In the genomic region with DNA sequence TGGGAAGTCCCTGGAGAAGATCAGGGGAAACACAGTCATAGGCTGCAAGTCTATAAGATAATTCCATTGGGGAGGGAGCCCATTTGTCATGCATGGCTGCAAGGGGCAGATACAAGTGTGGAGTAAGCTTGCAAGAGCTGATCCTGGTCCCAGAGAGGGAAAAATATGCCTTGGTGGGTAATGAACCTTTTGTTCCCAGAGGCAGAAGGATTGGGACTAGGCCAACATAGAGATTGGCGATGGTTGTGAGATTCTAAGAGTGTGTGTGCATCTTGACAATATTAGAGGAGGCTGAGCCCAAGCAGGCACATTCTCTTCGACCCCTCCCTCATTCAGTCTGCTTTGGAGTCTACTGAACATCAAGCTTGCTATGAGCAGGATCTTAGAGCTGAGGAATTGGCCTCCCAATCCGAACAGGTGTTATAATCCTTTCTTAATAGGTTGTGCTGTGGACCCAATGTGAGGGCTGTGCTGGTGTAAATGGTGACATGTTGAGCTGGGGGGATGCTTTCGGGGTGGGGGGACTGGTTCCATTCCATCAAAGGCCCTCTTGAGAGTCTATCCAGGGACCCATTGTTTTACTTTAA, we compare ENCODE assay signal across 24 cellular contexts. TPM values are rescaled to one million over a fixed set of nuclear protein-coding genes. Genes with fewer than 3 reads are reported as not detected.
DNase-seq lines count a peak whose midpoint lies in the region; ATAC-seq and TF ChIP-seq lines count a peak whose summit lies in the region.
"Had no signal": no experiment of that assay in that cellular context is flagged by ENCODE, and none has a peak within 500 bp of the region (broad histone marks: within the 10 kb centered on the region; RNA-seq: fewer than 3 reads in every experiment).

No MANE protein-coding gene starts in this region.

- peaks cover 69 to 91% (median 80%) of the 10 kb centered on the region in 4 donors for H3K4me1 Mint-ChIP-seq in CD4-positive, alpha-beta memory T cell
- H3K4me1 Mint-ChIP-seq in activated CD4-positive, alpha-beta memory T cell treated with anti-CD3 and anti-CD28 coated beads, Interleukin-2, amount 10 ng/mL, durations not matched to agents 7 days and 5 days = peaks cover 73% of the 10 kb centered on the region
- H3K4me1 Mint-ChIP-seq in naive thymus-derived CD4-positive, alpha-beta T cell = peaks cover 73 to 90% (median 87%) of the 10 kb centered on the region in 7 donors
- peaks cover 22% of the 10 kb centered on the region for H3K4me1 Mint-ChIP-seq in endodermal cell

- ATAC-seq in naive thymus-derived CD4-positive, alpha-beta T cell = no peak
- ATAC-seq in HG02938 (IDR thresholded peaks at IDR 0.05; ENCODE audit: unreplicated experiment) = no peak
- ATAC-seq: sciatic nerve, SK-N-SH treated with all-trans-retinoic acid at 6 μM for 48 hours had no signal

- 90 to 93% methylated on average over 2 to 4 of the region's 4 CpGs for WGBS in endodermal cell (ENCODE audit: insufficient coverage in 1 of 2, insufficient read length in 1 of 2), 2 experiments

- CTCF ChIA-PET in CD4-positive, alpha-beta memory T cell (lab: Charles Lee; ENCODE audit: partially characterized antibody) = no interaction called here
- CTCF ChIA-PET in activated CD4-positive, alpha-beta memory T cell treated with anti-CD3 and anti-CD28 coated beads, Interleukin-2, amount 10 ng/mL, durations not matched to agents 7 days and 5 days (lab: Charles Lee) = interaction anchor here (0.6 to 5.6 kb wide), 2 partner anchors 173 to 1134 kb away, joined by 5 to 41 read pairs; no protein-coding TSS in a partner anchor
- CTCF ChIA-PET in naive thymus-derived CD4-positive, alpha-beta T cell (lab: Charles Lee) = no interaction called here

- H3K9me3 Mint-ChIP-seq in CD4-positive, alpha-beta memory T cell = peaks cover 0 to 2% (median 0%) of the 10 kb centered on the region in 8 donors
- H3K9me3 Mint-ChIP-seq in activated CD4-positive, alpha-beta memory T cell treated with anti-CD3 and anti-CD28 coated beads, Interleukin-2, amount 10 ng/mL, durations not matched to agents 7 days and 5 days = no peaks in the 10 kb centered on the region
- H3K9me3 Mint-ChIP-seq in naive thymus-derived CD4-positive, alpha-beta T cell = peaks cover 0 to 4% (median 0%) of the 10 kb centered on the region in 11 donors
- H3K9me3 Mint-ChIP-seq in endodermal cell = no peaks in the 10 kb centered on the region

- no peaks in the 10 kb centered on the region for H3K27me3 ChIP-seq in CD4-positive, alpha-beta memory T cell (ENCODE audit: insufficient read depth, low read length)
- H3K27me3 ChIP-seq in naive thymus-derived CD4-positive, alpha-beta T cell (ENCODE audit: control insufficient read depth in 2 of 2, insufficient read depth in 2 of 2, low read length in 2 of 2) = no peaks in the 10 kb centered on the region
- H3K27me3 ChIP-seq in endodermal cell (ENCODE audit: control insufficient read depth, insufficient read depth, low read length, poor library complexity, severe bottlenecking) = no peaks in the 10 kb centered on the region
- H3K27me3 ChIP-seq: tibial artery had no signal

- POLR2A ChIA-PET in CD4-positive, alpha-beta memory T cell (lab: Charles Lee; ENCODE audit: partially characterized antibody) = interaction anchor here (0.6 kb wide), 2 partner anchors 114 to 166 kb away, joined by 3 read pairs; no protein-coding TSS in a partner anchor
- POLR2A ChIA-PET in activated CD4-positive, alpha-beta memory T cell treated with anti-CD3 and anti-CD28 coated beads, Interleukin-2, amount 10 ng/mL, durations not matched to agents 7 days and 5 days (lab: Charles Lee) = interaction anchor here (6.2 kb wide), 1 partner anchor 16 kb away, joined by 117 read pairs; a partner anchor contains a TSS
- POLR2A ChIA-PET in naive thymus-derived CD4-positive, alpha-beta T cell (lab: Charles Lee) = interaction anchor here (0.6 to 6.0 kb wide), 3 partner anchors 11 to 192 kb away, joined by 3 to 54 read pairs (median 3); a partner anchor contains a TSS

- H3K4me3 Mint-ChIP-seq in CD4-positive, alpha-beta memory T cell = peak overlapping the region in 7 of 8 donors; percentile 85 to 99 (median 98)
- H3K4me3 Mint-ChIP-seq in activated CD4-positive, alpha-beta memory T cell treated with anti-CD3 and anti-CD28 coated beads, Interleukin-2, amount 10 ng/mL, durations not matched to agents 7 days and 5 days = peak overlapping the region; percentile 90
- H3K4me3 Mint-ChIP-seq in naive thymus-derived CD4-positive, alpha-beta T cell = peak overlapping the region; percentile 88 to 98 (median 97)
- no peak overlapping the region for H3K4me3 Mint-ChIP-seq in endodermal cell

- no peaks in the 10 kb centered on the region for H3K27me3 Mint-ChIP-seq in CD4-positive, alpha-beta memory T cell
- H3K27me3 Mint-ChIP-seq in activated CD4-positive, alpha-beta memory T cell treated with anti-CD3 and anti-CD28 coated beads, Interleukin-2, amount 10 ng/mL, durations not matched to agents 7 days and 5 days = no peaks in the 10 kb centered on the region
- H3K27me3 Mint-ChIP-seq in naive thymus-derived CD4-positive, alpha-beta T cell = peaks cover 0 to 5% (median 0%) of the 10 kb centered on the region in 5 donors
- no peaks in the 10 kb centered on the region for H3K27me3 Mint-ChIP-seq in endodermal cell (ENCODE audit: insufficient read depth)

- no peak overlapping the region for H3K4me3 ChIP-seq in CD4-positive, alpha-beta memory T cell (ENCODE audit: low read length in 2 of 2)
- no peak overlapping the region for H3K4me3 ChIP-seq in naive thymus-derived CD4-positive, alpha-beta T cell (ENCODE audit: low read length)
- H3K4me3 ChIP-seq in endodermal cell (ENCODE audit: low read length) = no peak overlapping the region
- H3K4me3 ChIP-seq: coronary artery, PC-9, tibial artery had no signal

- H3K9ac ChIP-seq in endodermal cell (ENCODE audit: extremely low read depth, low read length, poor library complexity, severe bottlenecking) = no peak overlapping the region

- H3K27ac ChIP-seq in CD4-positive, alpha-beta memory T cell (ENCODE audit: low read depth, low read length) = peak overlapping the region; percentile 94
- peak overlapping the region; percentile 93 for H3K27ac ChIP-seq in naive thymus-derived CD4-positive, alpha-beta T cell (ENCODE audit: low read depth, low read length)
- no peak overlapping the region for H3K27ac ChIP-seq in endodermal cell (ENCODE audit: low read depth, low read length)
- H3K27ac ChIP-seq: coronary artery, PC-9, tibial artery had no signal

- DNase-seq in NCI-H146 (lab: John Stamatoyannopoulos, UW) = peak; percentile 18
- no peak for DNase-seq in NCI-H146 treated with DMSO at 0.1 percent for 48 hours (lab: John Stamatoyannopoulos, UW; ENCODE audit: unreplicated experiment)
- no peak for DNase-seq in CD4-positive, alpha-beta memory T cell
- DNase-seq in activated CD4-positive, alpha-beta memory T cell treated with anti-CD3 and anti-CD28 coated beads, Interleukin-2, amount 10 ng/mL, durations not matched to agents 7 days and 5 days = no peak
- no peak for DNase-seq in naive thymus-derived CD4-positive, alpha-beta T cell
- DNase-seq in endodermal cell = no peak
- no peak for DNase-seq in effector CD4-positive, alpha-beta T cell
- DNase-seq: 8988T; activated CD8-positive, alpha-beta memory T cell treated with anti-CD3 and anti-CD28 coated beads, Interleukin-2, amount 50 U/mL, for 48 hours; EL; mesenchymal stem cell; NCI-H187 treated with DMSO at 0.1 percent for 48 hours; NCI-H524; nucleus accumbens; PC-9; stimulated activated CD4-positive, alpha-beta T cell treated with anti-CD3 and anti-CD28 coated beads, Interleukin-2, amount 100 ng/mL, for 24 hours; tibial artery had no signal

- H3K36me3 Mint-ChIP-seq in CD4-positive, alpha-beta memory T cell = peaks cover 19 to 33% of the 10 kb centered on the region in 2 donors
- H3K36me3 Mint-ChIP-seq in activated CD4-positive, alpha-beta memory T cell treated with anti-CD3 and anti-CD28 coated beads, Interleukin-2, amount 10 ng/mL, durations not matched to agents 7 days and 5 days (ENCODE audit: low read depth) = peaks cover 56% of the 10 kb centered on the region
- H3K36me3 Mint-ChIP-seq in naive thymus-derived CD4-positive, alpha-beta T cell = peaks cover 0 to 36% (median 13%) of the 10 kb centered on the region in 5 donors
- H3K36me3 Mint-ChIP-seq in endodermal cell (ENCODE audit: low read depth) = peaks cover 4% of the 10 kb centered on the region

- intact Hi-C loops in CD4-positive, alpha-beta memory T cell (cut with micrococcal nuclease) = loop anchor here (10.0 kb wide), 1 partner anchor 1611 kb away; no protein-coding TSS in a partner anchor
- intact Hi-C loops in naive thymus-derived CD4-positive, alpha-beta T cell (cut with micrococcal nuclease) = loop anchor here in 1 of 2 donors (10.0 kb wide), 2 partner anchors 1271 to 1769 kb away; no protein-coding TSS in a partner anchor

- H3K27ac Mint-ChIP-seq in CD4-positive, alpha-beta memory T cell = peak overlapping the region; percentile 95 to 99 (median 98)
- H3K27ac Mint-ChIP-seq in activated CD4-positive, alpha-beta memory T cell treated with anti-CD3 and anti-CD28 coated beads, Interleukin-2, amount 10 ng/mL, durations not matched to agents 7 days and 5 days = peak overlapping the region; percentile 100
- peak overlapping the region; percentile 95 to 100 (median 99) for H3K27ac Mint-ChIP-seq in naive thymus-derived CD4-positive, alpha-beta T cell
- H3K27ac Mint-ChIP-seq in endodermal cell = no peak overlapping the region

- peaks cover 12% of the 10 kb centered on the region for H3K36me3 ChIP-seq in CD4-positive, alpha-beta memory T cell (ENCODE audit: insufficient read depth, low read length)
- peaks cover 0 to 14% (median 4%) of the 10 kb centered on the region in 3 experiments for H3K36me3 ChIP-seq in naive thymus-derived CD4-positive, alpha-beta T cell (ENCODE audit: control insufficient read depth in 2 of 3, insufficient read depth in 3 of 3, low read length in 3 of 3)
- no peaks in the 10 kb centered on the region for H3K36me3 ChIP-seq in endodermal cell (ENCODE audit: control insufficient read depth, insufficient read depth, low read length)

- H3K4me1 ChIP-seq in CD4-positive, alpha-beta memory T cell (ENCODE audit: insufficient read depth, low read length) = peaks cover 78% of the 10 kb centered on the region
- H3K4me1 ChIP-seq in naive thymus-derived CD4-positive, alpha-beta T cell (ENCODE audit: control insufficient read depth in 2 of 2, insufficient read depth in 2 of 2, low read length in 2 of 2) = peaks cover 62 to 65% of the 10 kb centered on the region in 2 donors
- H3K4me1 ChIP-seq in endodermal cell (ENCODE audit: control insufficient read depth, insufficient read depth, low read length) = no peaks in the 10 kb centered on the region

- H3K9me3 ChIP-seq in CD4-positive, alpha-beta memory T cell (ENCODE audit: control insufficient read depth in 1 of 2, low read length in 2 of 2) = no peaks in the 10 kb centered on the region
- no peaks in the 10 kb centered on the region for H3K9me3 ChIP-seq in naive thymus-derived CD4-positive, alpha-beta T cell (ENCODE audit: control insufficient read depth in 2 of 3, low read length in 3 of 3)
- no peaks in the 10 kb centered on the region for H3K9me3 ChIP-seq in endodermal cell (ENCODE audit: control insufficient read depth, low read length)
- H3K9me3 ChIP-seq: tibial artery had no signal

- no peak for TF ChIP-seq CTCF in endodermal cell (conservative IDR thresholded peaks at IDR 0.05)

RNA-seq across cellular contexts. Expression of a gene that starts 18.4 kb away (rescaled TPM):
- total RNA-seq in CD4-positive, alpha-beta memory T cell = 100 to 1,000 TPM; 260 to 270 TPM
- polyA plus RNA-seq in CD4-positive, alpha-beta memory T cell = 1 to 10 TPM in 1 of 2 donors, under 1 TPM in 1; 0.54 to 4.7 TPM
- total RNA-seq in activated CD4-positive, alpha-beta memory T cell treated with anti-CD3 and anti-CD28 coated beads, Interleukin-2, amount 10 ng/mL, durations not matched to agents 7 days and 5 days = 100 to 1,000 TPM; 185 to 186 TPM
- 100 to 1,000 TPM in 1 of 5 experiments, 10 to 100 TPM in 4; 10.5 to 156 (median 48.7) TPM for total RNA-seq in naive thymus-derived CD4-positive, alpha-beta T cell
- under 1 TPM; 0.05 to 0.13 TPM for polyA plus RNA-seq in naive thymus-derived CD4-positive, alpha-beta T cell
- 1 to 10 TPM; 1.2 to 4.4 TPM for total RNA-seq in endodermal cell
- 208 TPM for polyA plus RNA-seq in endodermal cell (2013, experiment 1 of 2)
- polyA plus RNA-seq in endodermal cell (2013, experiment 2 of 2) = 156 TPM

RNA-seq across cellular contexts. Expression of a gene that starts 54.0 kb away (rescaled TPM):
- not detected for total RNA-seq in CD4-positive, alpha-beta memory T cell
- not detected for polyA plus RNA-seq in CD4-positive, alpha-beta memory T cell
- under 1 TPM in 1 of 2 experiments, not detected in 1; 0.48 TPM for total RNA-seq in activated CD4-positive, alpha-beta memory T cell treated with anti-CD3 and anti-CD28 coated beads, Interleukin-2, amount 10 ng/mL, durations not matched to agents 7 days and 5 days
- not detected for total RNA-seq in naive thymus-derived CD4-positive, alpha-beta T cell
- polyA plus RNA-seq in naive thymus-derived CD4-positive, alpha-beta T cell = not detected
- total RNA-seq in endodermal cell = not detected
- 0.39 TPM for polyA plus RNA-seq in endodermal cell (2013, experiment 1 of 2)
- 0.50 TPM for polyA plus RNA-seq in endodermal cell (2013, experiment 2 of 2)
- total RNA-seq: epithelial cell of proximal tubule, glomerular endothelial cell, PC-9, sciatic nerve had no signal

RNA-seq across cellular contexts. Expression of a gene that starts 58.0 kb away (rescaled TPM):
- total RNA-seq in CD4-positive, alpha-beta memory T cell = not detected
- not detected for polyA plus RNA-seq in CD4-positive, alpha-beta memory T cell
- total RNA-seq in activated CD4-positive, alpha-beta memory T cell treated with anti-CD3 and anti-CD28 coated beads, Interleukin-2, amount 10 ng/mL, durations not matched to agents 7 days and 5 days = 1 to 10 TPM in 1 of 2 experiments, under 1 TPM in 1; 0.65 to 1.2 TPM
- total RNA-seq in naive thymus-derived CD4-positive, alpha-beta T cell = not detected
- polyA plus RNA-seq in naive thymus-derived CD4-positive, alpha-beta T cell = not detected
- 1 to 10 TPM in 1 of 2 donors, under 1 TPM in 1; 0.33 to 1.7 TPM for total RNA-seq in endodermal cell
- 0.21 TPM for polyA plus RNA-seq in endodermal cell (2013, experiment 1 of 2)
- not detected for polyA plus RNA-seq in endodermal cell (2013, experiment 2 of 2)
- total RNA-seq: astrocyte, epithelial cell of proximal tubule, glomerular endothelial cell, PC-9 had no signal
